ENCODE assay signal across 24 cellular contexts in genomic region chr3:189964623-189965022, GRCh38.
"Had no signal": no experiment of that assay in that cellular context is flagged by ENCODE, and none has a peak within 500 bp of the region (broad histone marks: within the 10 kb centered on the region; RNA-seq: fewer than 3 reads in every experiment).

No MANE protein-coding gene starts in this region.

- H3K36me3 ChIP-seq: left ventricle myocardium inferior, lower lobe of right lung, ovary had no signal

- H3K4me3 ChIP-seq: left ventricle myocardium inferior, lower lobe of right lung, ovary, psoas muscle, sigmoid colon, testis, tibial artery had no signal

- ATAC-seq: effector memory CD8-positive, alpha-beta T cell; left colon; lower lobe of right lung; naive thymus-derived CD8-positive, alpha-beta T cell; psoas muscle; right cardiac atrium; stimulated activated effector memory CD8-positive, alpha-beta T cell treated with anti-CD3 and anti-CD28 coated beads, Interleukin-12 subunit alpha, Interleukin-12 subunit beta, amount 100 ng/mL, for 72 hours; stimulated activated naive CD8-positive, alpha-beta T cell treated with anti-CD3 and anti-CD28 coated beads, Interleukin-15, Interleukin-2, amounts not matched to agents 100 U/mL and 50 U/mL, for 24 hours had no signal

- DNase-seq: cortex of kidney; effector memory CD8-positive, alpha-beta T cell; erythroblast; hypothalamus; immature natural killer cell; islet precursor cell; kidney glomerular epithelial cell; left colon; left ventricle myocardium inferior; lower lobe of right lung; naive thymus-derived CD8-positive, alpha-beta T cell; occipital lobe; ovary; posterior cingulate gyrus; psoas muscle; right cardiac atrium; sigmoid colon; stimulated activated CD4-positive, alpha-beta T cell treated with anti-CD3 and anti-CD28 coated beads, Interleukin-2, amount 100 ng/mL, for 24 hours; stimulated activated CD4-positive, alpha-beta T cell treated with anti-CD3 and anti-CD28 coated beads, Interleukin-4, amount 100 ng/mL, for 24 hours; stimulated activated naive CD8-positive, alpha-beta T cell treated with anti-CD3 and anti-CD28 coated beads, Interleukin-15, Interleukin-2, amounts not matched to agents 100 U/mL and 50 U/mL, for 24 hours; substantia nigra; testis; tibial artery had no signal

- H3K9me3 ChIP-seq: left ventricle myocardium inferior, lower lobe of right lung, ovary, psoas muscle, sigmoid colon, testis, tibial artery had no signal

- H3K4me1 ChIP-seq: lower lobe of right lung, psoas muscle, testis had no signal

- H3K27ac ChIP-seq: left ventricle myocardium inferior, lower lobe of right lung, ovary, psoas muscle, sigmoid colon, testis, tibial artery had no signal
